8 cellular contexts compared by ENCODE assay signal in genomic region chr12:69738351-69739286, GRCh38. TPM values are rescaled to one million over a fixed set of nuclear protein-coding genes. Genes with fewer than 3 reads are reported as not detected.
A peak's percentile ranks its signal among the peaks of the same experiment; 100 is the strongest.
DNase-seq lines count a peak whose midpoint lies in the region; ATAC-seq and TF ChIP-seq lines count a peak whose summit lies in the region.

A gene with protein sequence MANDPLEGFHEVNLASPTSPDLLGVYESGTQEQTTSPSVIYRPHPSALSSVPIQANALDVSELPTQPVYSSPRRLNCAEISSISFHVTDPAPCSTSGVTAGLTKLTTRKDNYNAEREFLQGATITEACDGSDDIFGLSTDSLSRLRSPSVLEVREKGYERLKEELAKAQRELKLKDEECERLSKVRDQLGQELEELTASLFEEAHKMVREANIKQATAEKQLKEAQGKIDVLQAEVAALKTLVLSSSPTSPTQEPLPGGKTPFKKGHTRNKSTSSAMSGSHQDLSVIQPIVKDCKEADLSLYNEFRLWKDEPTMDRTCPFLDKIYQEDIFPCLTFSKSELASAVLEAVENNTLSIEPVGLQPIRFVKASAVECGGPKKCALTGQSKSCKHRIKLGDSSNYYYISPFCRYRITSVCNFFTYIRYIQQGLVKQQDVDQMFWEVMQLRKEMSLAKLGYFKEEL (plus strand): TSS chr12:69738860. CDS start chr12:69755409, 16,549 bp downstream.

- H3K27ac ChIP-seq in colonic mucosa: peak within 1 kb of the TSS; percentile 94

- H3K4me3 Mint-ChIP-seq in activated CD4-positive, alpha-beta T cell treated with anti-CD3 and anti-CD28 coated beads for 36 hours: peak within 1 kb of the TSS; percentile 79

- CTCF ChIA-PET in activated CD4-positive, alpha-beta T cell treated with anti-CD3 and anti-CD28 coated beads for 36 hours (lab: Charles Lee): interaction anchor here (0.7 to 1.6 kb wide), 6 partner anchors 11 to 406 kb away, joined by 3 to 4 read pairs (median 3); no protein-coding TSS in a partner anchor

- intact Hi-C loops in activated CD4-positive, alpha-beta T cell treated with anti-CD3 and anti-CD28 coated beads for 36 hours (cut with DNase I, micrococcal nuclease): loop anchor here (1.0 to 10.0 kb wide), 12 partner anchors 153 to 1924 kb away; partner anchors contain the start of genes CCT2 (in 2 of the 2), CNOT2 (in 1 of the 2), CPSF6 (in 1 of the 2) and FRS2 (in 1 of the 2)
- intact Hi-C loops in colonic mucosa (cut with DNase I): no loop called here

- H3K36me3 ChIP-seq in colonic mucosa: no peaks in the 10 kb centered on the region

- no peaks in the 10 kb centered on the region for H3K9me3 Mint-ChIP-seq in activated CD4-positive, alpha-beta T cell treated with anti-CD3 and anti-CD28 coated beads for 36 hours (ENCODE audit: low read depth)

- peak within 1 kb of the TSS; percentile 75 for H3K27ac Mint-ChIP-seq in activated CD4-positive, alpha-beta T cell treated with anti-CD3 and anti-CD28 coated beads for 36 hours

- peak within 1 kb of the TSS; percentile 84 to 89 for H3K9ac ChIP-seq in colonic mucosa (ENCODE audit: low read depth in 2 of 2, low read length in 2 of 2)

- POLR2A ChIA-PET in activated CD4-positive, alpha-beta T cell treated with anti-CD3 and anti-CD28 coated beads for 36 hours (lab: Charles Lee): interaction anchor here (1.2 kb wide), 1 partner anchor 379 kb away, joined by 4 read pairs; no protein-coding TSS in a partner anchor

- no peaks in the 10 kb centered on the region for H3K27me3 ChIP-seq in colonic mucosa

- H3K4me3 ChIP-seq in colonic mucosa: peak within 1 kb of the TSS; percentile 85

- peak; percentile 66 for TF ChIP-seq CTCF in colonic mucosa (IDR thresholded peaks at IDR 0.05)

- no peaks in the 10 kb centered on the region for H3K36me3 Mint-ChIP-seq in activated CD4-positive, alpha-beta T cell treated with anti-CD3 and anti-CD28 coated beads for 36 hours (ENCODE audit: low read depth)

- DNase-seq in Ammon's horn (ENCODE audit: low spot score): peak; percentile 83
- DNase-seq in NCI-H345 treated with DMSO at 0.1 percent for 48 hours (lab: John Stamatoyannopoulos, UW; ENCODE audit: unreplicated experiment): peak; percentile 77
- peak; percentile 97 for DNase-seq in activated CD4-positive, alpha-beta T cell treated with anti-CD3 and anti-CD28 coated beads for 36 hours
- DNase-seq in colonic mucosa: peak; percentile 94
- DNase-seq in left kidney (ENCODE audit: low read depth, low spot score): peak; percentile 96
- peak; percentile 91 for DNase-seq in stimulated activated CD4-positive, alpha-beta T cell treated with anti-CD3 and anti-CD28 coated beads, Interleukin-2, amount 100 ng/mL, for 4 hours (ENCODE audit: low read depth)

- peaks cover 10% of the 10 kb centered on the region for H3K27me3 Mint-ChIP-seq in activated CD4-positive, alpha-beta T cell treated with anti-CD3 and anti-CD28 coated beads for 36 hours

- H3K4me1 ChIP-seq in colonic mucosa: no peaks in the 10 kb centered on the region

- ATAC-seq in GM19025 (IDR thresholded peaks at IDR 0.05; ENCODE audit: low read depth, unreplicated experiment): peak; percentile 71
- ATAC-seq in HG03280 (IDR thresholded peaks at IDR 0.05; ENCODE audit: unreplicated experiment): peak; percentile 89
- ATAC-seq in activated CD4-positive, alpha-beta T cell treated with anti-CD3 and anti-CD28 coated beads for 36 hours: peak; percentile 88

- no peaks in the 10 kb centered on the region for H3K9me3 ChIP-seq in colonic mucosa

- H3K4me1 Mint-ChIP-seq in activated CD4-positive, alpha-beta T cell treated with anti-CD3 and anti-CD28 coated beads for 36 hours: peaks cover 26% of the 10 kb centered on the region

RNA-seq across cellular contexts. Expression of the gene that starts here (rescaled TPM):
- 10 to 100 TPM; 30.7 to 39.9 TPM for total RNA-seq in activated CD4-positive, alpha-beta T cell treated with anti-CD3 and anti-CD28 coated beads for 36 hours
- 10 to 100 TPM; 34.5 to 43.6 TPM for total RNA-seq in colonic mucosa

Comparison
In these comparisons a context has a peak if more than half of its experiments do, and no peak if none do; other contexts are left out.
1. Peak in every context shown above with its lines: DNase-seq, ATAC-seq, H3K4me3 ChIP-seq and H3K27ac ChIP-seq.